Comparison of ENCODE assay signal across 8 cellular contexts in the genomic region with DNA sequence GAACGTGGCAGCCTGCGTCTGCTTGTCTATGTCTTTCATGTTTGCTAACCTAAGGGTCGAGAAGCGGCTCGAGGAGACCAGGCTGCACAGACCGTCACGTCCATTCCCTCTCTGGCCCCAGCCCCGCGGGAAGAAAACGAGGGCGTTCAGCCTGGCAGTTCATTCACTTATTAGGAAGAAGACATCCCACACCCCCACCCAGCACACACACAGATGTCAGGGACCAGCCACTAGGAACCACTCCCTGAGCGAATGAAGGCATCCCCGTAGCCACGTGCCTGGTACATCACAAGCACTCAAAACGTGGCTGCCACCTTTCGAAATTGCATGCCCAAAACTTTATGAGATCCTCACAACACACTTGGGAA. TPM values are rescaled to one million over a fixed set of nuclear protein-coding genes. Genes with fewer than 3 reads are reported as not detected.
A peak's percentile ranks its signal among the peaks of the same experiment; 100 is the strongest.
DNase-seq lines count a peak whose midpoint lies in the region; ATAC-seq, FAIRE-seq and TF ChIP-seq lines count a peak whose summit lies in the region.

No MANE protein-coding gene starts in this region.

- peak overlapping the region; percentile 65 to 94; a peak in 3 of 4 replicates for H3K9ac ChIP-seq in K562 (ENCODE audit: insufficient read depth in 1 of 2, low read depth in 2 of 2, low read length in 2 of 2)

- H3K4me2 ChIP-seq in K562 (ENCODE audit: insufficient read depth, low read length): peak overlapping the region; percentile 99

- no peaks in the 10 kb centered on the region for H3K27me3 ChIP-seq in cardiac muscle cell
- peaks cover 17 to 22% of the 10 kb centered on the region in 2 experiments; a peak in 4 of 5 replicates for H3K27me3 ChIP-seq in K562 (ENCODE audit: control insufficient read depth in 2 of 2, insufficient read depth in 2 of 2, low read length in 2 of 2)
- no peaks in the 10 kb centered on the region for H3K27me3 ChIP-seq in vagina

- TF ChIP-seq RAD21 in K562 (CRISPR knock-in tag; conservative IDR thresholded peaks at IDR 0.05 in 1 of 2, IDR thresholded peaks at IDR 0.05 in 1 of 2): no peak

- TF ChIP-seq EP300 in K562 (IDR thresholded peaks at IDR 0.05; ENCODE audit: low read length): no peak

- H3K4me1 ChIP-seq in cardiac muscle cell (ENCODE audit: low read depth) (peaks cover 3% of the 10 kb centered on the region), K562 (replicated peaks in 1 of 2; ENCODE audit: control insufficient read depth in 2 of 2, insufficient read depth in 2 of 2, low read length in 2 of 2) (peaks cover 0 to 18% of the 10 kb centered on the region in 2 experiments; a peak in 3 of 5 replicates), mesodermal cell (ENCODE audit: control insufficient read depth, insufficient read depth, low read length, poor library complexity, severe bottlenecking) (no peaks in the 10 kb centered on the region), vagina (peaks cover 23% of the 10 kb centered on the region)

- CTCF ChIA-PET in K562 (lab: Yijun Ruan, JAX; ENCODE audit: low intra/inter-chr PET ratio): interaction anchor here (1.1 kb wide), 1 partner anchor 9 kb away, joined by 3 read pairs; no protein-coding TSS in a partner anchor

- no peaks in the 10 kb centered on the region for H3K9me3 ChIP-seq in cardiac muscle cell (ENCODE audit: low read depth)
- no peaks in the 10 kb centered on the region for H3K9me3 ChIP-seq in K562 (replicated peaks; ENCODE audit: control insufficient read depth, insufficient read depth, low read depth, low read length)
- no peaks in the 10 kb centered on the region for H3K9me3 ChIP-seq in mesodermal cell (ENCODE audit: control insufficient read depth, low read length)
- H3K9me3 ChIP-seq in vagina: no peaks in the 10 kb centered on the region

- H2AFZ ChIP-seq in K562 (ENCODE audit: low read depth, low read length): peak overlapping the region; percentile 95

- POLR2A ChIA-PET in K562 (lab: Yijun Ruan, JAX): no interaction called here

- FAIRE-seq in K562 (lab: Jason Lieb, UNC): no peak

- ATAC-seq in left ventricle myocardium superior (no peak), K562 (no peak), esophagus mucosa (no peak)

- no peak overlapping the region for H3K27ac ChIP-seq in cardiac muscle cell
- 0 out of 3 replicates have a peak overlapping the region, but pooled peaks have one; percentile 41 for H3K27ac ChIP-seq in K562 (ENCODE audit: extremely low read depth, low read depth, low read length)
- H3K27ac ChIP-seq in mesodermal cell (ENCODE audit: low read depth, low read length, severe bottlenecking): no peak overlapping the region
- no peak overlapping the region for H3K27ac ChIP-seq in vagina

- 53% methylated on average over 16 of the region's 16 CpGs for WGBS in K562 (ENCODE audit: insufficient coverage, low coverage, missing lambda C conversion rate)
- WGBS in mesodermal cell (ENCODE audit: insufficient coverage in 2 of 2), 2 experiments: 76 to 80% methylated on average over 12 to 16 of the region's 16 CpGs

- H3K4me3 ChIP-seq in cardiac muscle cell (peak overlapping the region; percentile 87), K562 (peak overlapping the region; percentile 91), mesodermal cell (ENCODE audit: extremely low read depth, insufficient read depth, low read length, poor library complexity, severe bottlenecking) (peak overlapping the region; percentile 87), vagina (peak overlapping the region; percentile 80 to 91)

- TF ChIP-seq POLR2A in K562 (conservative IDR thresholded peaks at IDR 0.05): no peak
- no peak for TF ChIP-seq POLR2A in vagina (IDR thresholded peaks at IDR 0.05)

- H3K36me3 ChIP-seq in cardiac muscle cell (no peaks in the 10 kb centered on the region), K562 (ENCODE audit: control insufficient read depth, insufficient read depth, low read length) (peaks cover 14% of the 10 kb centered on the region; the same call in 1 of the 3 replicates), mesodermal cell (ENCODE audit: control insufficient read depth, insufficient read depth, low read length) (peaks cover 23% of the 10 kb centered on the region), vagina (no peaks in the 10 kb centered on the region)

- H3K79me2 ChIP-seq in K562 (ENCODE audit: control insufficient read depth, insufficient read depth, low read length): peaks cover 13% of the 10 kb centered on the region

- H4K20me1 ChIP-seq in K562 (replicated peaks; ENCODE audit: control insufficient read depth, insufficient read depth, low read length): no peaks in the 10 kb centered on the region

- TF ChIP-seq CTCF in cardiac muscle cell (IDR thresholded peaks at IDR 0.05; ENCODE audit: low read depth, low read length) (no peak), K562 (IDR thresholded peaks at IDR 0.05 in 2 of 3, conservative IDR thresholded peaks at IDR 0.05 in 1 of 3; ENCODE audit: insufficient read depth in 2 of 3, low read depth in 1 of 3, low read length in 3 of 3) (no peak), vagina (IDR thresholded peaks at IDR 0.05) (no peak)

- DNase-seq in cardiac muscle cell (ENCODE audit: low read depth in 1 of 2, low spot score in 1 of 2) (no peak), left ventricle myocardium superior (no peak), K562 (ENCODE audit: extremely low read depth in 1 of 4, low spot score in 3 of 4) (no peak), vagina (ENCODE audit: extremely low spot score in 2 of 2) (no peak), HT-29 (ENCODE audit: low spot score) (no peak), iPS-NIHi7 (ENCODE audit: extremely low spot score) (no peak)

- in situ Hi-C loops in K562 (cut with MboI): loop anchor here (25.0 kb wide), 1 partner anchor 1082 kb away; no protein-coding TSS in a partner anchor

- BruUV-seq in K562 (replicated peaks; lab: Mats Ljungman, UMichigan): no TSS peak

- no peaks in the 10 kb centered on the region for H3K9me1 ChIP-seq in K562 (ENCODE audit: control insufficient read depth, insufficient read depth, low read length)

- intact Hi-C loops in left ventricle myocardium superior (cut with micrococcal nuclease) (no loop called here), K562 (cut with micrococcal nuclease) (no loop called here), vagina (cut with DNase I) (no loop called here)

RNA-seq across cellular contexts. Expression of a gene that starts 0.7 kb away (rescaled TPM):
- total RNA-seq in cardiac muscle cell (17.8 and 36.0 TPM in 2 replicates), left ventricle myocardium superior (12.6 TPM), K562 (2014; rRNA removed) (8.3 and 8.7 TPM in 2 replicates), K562 (2014; rRNA removed; fragmentation: Illumina TruSeq; extraction: Trizol) (12.0 and 12.8 TPM in 2 replicates), K562 (2015; rRNA removed; fragmentation: Illumina TruSeq; extraction: Trizol) (15.2 and 16.0 TPM in 2 replicates), K562 (2021) (17.8 and 20.2 TPM in 2 replicates), vagina (20.4 TPM), esophagus mucosa (11.2 TPM)
- polyA plus RNA-seq in cardiac muscle cell (23.0 and 28.8 TPM in 2 replicates), K562 (2011; rRNA removed) (12.8 and 13.9 TPM in 2 replicates), K562 (2014; fragmentation: Illumina TruSeq; extraction: Trizol) (16.0 and 16.3 TPM in 2 replicates), K562 (2014; fragmentation: Nextera tagmentation; extraction: Ambion mirVana) (1 to 10 TPM; 3.2 to 3.5 TPM), K562 (2014; rRNA removed) (8.7 and 10.6 TPM in 2 replicates)
- 57.7 and 74.7 TPM in 2 replicates for total RNA-seq in K562 (2011; cell fraction: chromatin; rRNA removed; ENCODE audit: low replicate concordance)
- total RNA-seq in K562 (2011; cell fraction: nucleolus; rRNA removed): 49.7 and 59.5 TPM in 2 replicates
- total RNA-seq in K562 (2011; cell fraction: nucleoplasm; rRNA removed): 52.7 and 56.3 TPM in 2 replicates
- polyA plus RNA-seq in K562 (2011; cell fraction: cytosol; rRNA removed): 10.5 and 11.6 TPM in 2 replicates
- polyA plus RNA-seq in K562 (2011; cell fraction: nucleus; rRNA removed): 61.4 and 78.3 TPM in 2 replicates
- 9.5 and 10.0 TPM in 2 replicates for polyA plus RNA-seq in K562 (2012)
- polyA minus RNA-seq in K562 (2011; rRNA and poly(A)+ RNA removed): 22.0 and 22.3 TPM in 2 replicates
- polyA minus RNA-seq in K562 (2011; cell fraction: cytosol; rRNA and poly(A)+ RNA removed): 8.3 and 11.0 TPM in 2 replicates
- polyA minus RNA-seq in K562 (2011; cell fraction: nucleus; rRNA and poly(A)+ RNA removed): 57.9 and 75.6 TPM in 2 replicates
- polyA plus RNA-seq in mesodermal cell (2013, experiment 1 of 2): 19.2 TPM
- polyA plus RNA-seq in mesodermal cell (2013, experiment 2 of 2): 17.6 TPM
- 15.4 and 17.2 TPM in 2 replicates for total RNA-seq in HT-29 (2014; rRNA removed; shearing (Covaris generic))

RNA-seq across cellular contexts. Expression of a gene that starts 10.9 kb away (rescaled TPM):
- total RNA-seq in cardiac muscle cell (0.56 and 2.4 TPM in 2 replicates), left ventricle myocardium superior (1.9 TPM), K562 (2014; rRNA removed) (not detected in 2 replicates), K562 (2014; rRNA removed; fragmentation: Illumina TruSeq; extraction: Trizol) (not detected in 2 replicates), K562 (2015; rRNA removed; fragmentation: Illumina TruSeq; extraction: Trizol) (not detected in 2 replicates), K562 (2021) (0.11 TPM in 2 replicates), vagina (2.7 TPM), esophagus mucosa (0.28 TPM)
- polyA plus RNA-seq in cardiac muscle cell (3.7 and 10.5 TPM in 2 replicates), K562 (2011; rRNA removed) (not detected in 2 replicates), K562 (2014; fragmentation: Illumina TruSeq; extraction: Trizol) (not detected in 2 replicates), K562 (2014; fragmentation: Nextera tagmentation; extraction: Ambion mirVana) (under 1 TPM; 0.01 to 0.08 TPM), K562 (2014; rRNA removed) (0.11 and 0.13 TPM in 2 replicates)
- total RNA-seq in K562 (2011; cell fraction: chromatin; rRNA removed; ENCODE audit: low replicate concordance): not detected in 2 replicates
- not detected in 2 replicates for total RNA-seq in K562 (2011; cell fraction: nucleolus; rRNA removed)
- total RNA-seq in K562 (2011; cell fraction: nucleoplasm; rRNA removed): not detected in 2 replicates
- not detected in 2 replicates for polyA plus RNA-seq in K562 (2011; cell fraction: cytosol; rRNA removed)
- 0.13 TPM in 1 of 2 replicates, not detected in the other for polyA plus RNA-seq in K562 (2011; cell fraction: nucleus; rRNA removed)
- 0.10 TPM in 1 of 2 replicates, not detected in the other for polyA plus RNA-seq in K562 (2012)
- polyA minus RNA-seq in K562 (2011; rRNA and poly(A)+ RNA removed): not detected in 2 replicates
- not detected in 2 replicates for polyA minus RNA-seq in K562 (2011; cell fraction: cytosol; rRNA and poly(A)+ RNA removed)
- not detected in 2 replicates for polyA minus RNA-seq in K562 (2011; cell fraction: nucleus; rRNA and poly(A)+ RNA removed)
- polyA plus RNA-seq in mesodermal cell (2013, experiment 1 of 2): 12.3 TPM
- polyA plus RNA-seq in mesodermal cell (2013, experiment 2 of 2): 9.1 TPM
- total RNA-seq in HT-29 (2014; rRNA removed; shearing (Covaris generic)): not detected in 2 replicates

RNA-seq across cellular contexts. Expression of a gene that starts 22.6 kb away (rescaled TPM):
- total RNA-seq in cardiac muscle cell (2.0 and 4.2 TPM in 2 replicates), left ventricle myocardium superior (0.32 TPM), K562 (2014; rRNA removed) (not detected in 2 replicates), K562 (2014; rRNA removed; fragmentation: Illumina TruSeq; extraction: Trizol) (not detected in 2 replicates), K562 (2015; rRNA removed; fragmentation: Illumina TruSeq; extraction: Trizol) (not detected in 2 replicates), K562 (2021) (not detected in 2 replicates), vagina (0.98 TPM), esophagus mucosa (0.08 TPM)
- polyA plus RNA-seq in cardiac muscle cell (0.61 and 2.4 TPM in 2 replicates), K562 (2011; rRNA removed) (not detected in 2 replicates), K562 (2014; fragmentation: Illumina TruSeq; extraction: Trizol) (not detected in 2 replicates), K562 (2014; fragmentation: Nextera tagmentation; extraction: Ambion mirVana) (not detected), K562 (2014; rRNA removed) (not detected in 2 replicates)
- total RNA-seq in K562 (2011; cell fraction: chromatin; rRNA removed; ENCODE audit: low replicate concordance): not detected in 2 replicates
- not detected in 2 replicates for total RNA-seq in K562 (2011; cell fraction: nucleolus; rRNA removed)
- total RNA-seq in K562 (2011; cell fraction: nucleoplasm; rRNA removed): not detected in 2 replicates
- polyA plus RNA-seq in K562 (2011; cell fraction: cytosol; rRNA removed): not detected in 2 replicates
- polyA plus RNA-seq in K562 (2011; cell fraction: nucleus; rRNA removed): not detected in 2 replicates
- not detected in 2 replicates for polyA plus RNA-seq in K562 (2012)
- polyA minus RNA-seq in K562 (2011; rRNA and poly(A)+ RNA removed): not detected in 2 replicates
- polyA minus RNA-seq in K562 (2011; cell fraction: cytosol; rRNA and poly(A)+ RNA removed): 0.36 TPM in 1 of 2 replicates, not detected in the other
- polyA minus RNA-seq in K562 (2011; cell fraction: nucleus; rRNA and poly(A)+ RNA removed): 0.13 TPM in 1 of 2 replicates, not detected in the other
- polyA plus RNA-seq in mesodermal cell (2013, experiment 1 of 2): 3.8 TPM
- 2.6 TPM for polyA plus RNA-seq in mesodermal cell (2013, experiment 2 of 2)
- total RNA-seq in HT-29 (2014; rRNA removed; shearing (Covaris generic)): 0.26 and 2.6 TPM in 2 replicates

RNA-seq across cellular contexts. Expression of a gene that starts 45.4 kb away (rescaled TPM):
- total RNA-seq in cardiac muscle cell (2.6 and 3.5 TPM in 2 replicates), left ventricle myocardium superior (0.25 TPM), K562 (2014; rRNA removed) (not detected in 2 replicates), K562 (2014; rRNA removed; fragmentation: Illumina TruSeq; extraction: Trizol) (not detected in 2 replicates), K562 (2015; rRNA removed; fragmentation: Illumina TruSeq; extraction: Trizol) (not detected in 2 replicates), K562 (2021) (0.04 TPM in 1 of 2 replicates, not detected in the other), vagina (26.0 TPM), esophagus mucosa (0.68 TPM)
- polyA plus RNA-seq in cardiac muscle cell (3.8 and 4.4 TPM in 2 replicates), K562 (2011; rRNA removed) (not detected in 2 replicates), K562 (2014; fragmentation: Illumina TruSeq; extraction: Trizol) (not detected in 2 replicates), K562 (2014; fragmentation: Nextera tagmentation; extraction: Ambion mirVana) (not detected), K562 (2014; rRNA removed) (not detected in 2 replicates)
- not detected in 2 replicates for total RNA-seq in K562 (2011; cell fraction: chromatin; rRNA removed; ENCODE audit: low replicate concordance)
- not detected in 2 replicates for total RNA-seq in K562 (2011; cell fraction: nucleolus; rRNA removed)
- total RNA-seq in K562 (2011; cell fraction: nucleoplasm; rRNA removed): not detected in 2 replicates
- polyA plus RNA-seq in K562 (2011; cell fraction: cytosol; rRNA removed): not detected in 2 replicates
- not detected in 2 replicates for polyA plus RNA-seq in K562 (2011; cell fraction: nucleus; rRNA removed)
- polyA plus RNA-seq in K562 (2012): not detected in 2 replicates
- polyA minus RNA-seq in K562 (2011; rRNA and poly(A)+ RNA removed): not detected in 2 replicates
- polyA minus RNA-seq in K562 (2011; cell fraction: cytosol; rRNA and poly(A)+ RNA removed): not detected in 2 replicates
- not detected in 2 replicates for polyA minus RNA-seq in K562 (2011; cell fraction: nucleus; rRNA and poly(A)+ RNA removed)
- polyA plus RNA-seq in mesodermal cell (2013, experiment 1 of 2): 22.0 TPM
- polyA plus RNA-seq in mesodermal cell (2013, experiment 2 of 2): 26.8 TPM
- total RNA-seq in HT-29 (2014; rRNA removed; shearing (Covaris generic)): not detected in 2 replicates
